Comparison of ENCODE assay signal across 33 cellular contexts in genomic region chr4:99209671-99210070, GRCh38. TPM values are rescaled to one million over a fixed set of nuclear protein-coding genes. Genes with fewer than 3 reads are reported as not detected.
DNase-seq lines count a peak whose midpoint lies in the region; ATAC-seq and TF ChIP-seq lines count a peak whose summit lies in the region.
"Had no signal": no experiment of that assay in that cellular context is flagged by ENCODE, and none has a peak within 500 bp of the region (broad histone marks: within the 10 kb centered on the region; RNA-seq: fewer than 3 reads in every experiment).

No MANE protein-coding gene starts in this region.

- peak; percentile 37 for DNase-seq in BJ (ENCODE audit: low read depth)
- peak; percentile 5 for DNase-seq in LHCN-M2 (ENCODE audit: low read depth)
- peak; percentile 44 for DNase-seq in fibroblast of peridontal ligament (ENCODE audit: extremely low read depth)
- no peak for DNase-seq in omental fat pad (ENCODE audit: low spot score)
- DNase-seq in stimulated activated CD4-positive, alpha-beta T cell treated with anti-CD3 and anti-CD28 coated beads, Interleukin-2, amount 100 ng/mL, for 24 hours, result no peak
- no peak for DNase-seq in activated CD4-positive, CD25-positive, alpha-beta regulatory T cell treated with anti-CD3 and anti-CD28 coated beads, Interleukin-2, amount 50 U/mL, for 72 hours
- DNase-seq in iPS-NIHi7 (ENCODE audit: extremely low spot score), result no peak
- no peak for DNase-seq in T-helper 1 cell
- DNase-seq: activated CD4-positive, alpha-beta T cell treated with anti-CD3 and anti-CD28 coated beads for 4 hours; activated CD8-positive, alpha-beta memory T cell treated with anti-CD3 and anti-CD28 coated beads for 24 hours; activated effector memory CD4-positive, alpha-beta T cell treated with Interleukin-2 at 50 U/mL for 16 hours; activated naive CD8-positive, alpha-beta T cell treated with anti-CD3 and anti-CD28 coated beads, Interleukin-2, amount 10 ng/mL, durations not matched to agents 7 days and 5 days; Calu3; DMS79 treated with DMSO at 0.1 percent for 48 hours; effector CD8-positive, alpha-beta T cell; erythroblast; gastrocnemius medialis; GOT3; hypothalamus; left ventricle myocardium inferior; naive B cell; NCI-H1105 treated with DMSO at 0.1 percent for 48 hours; NCI-H2029; NCI-H526 treated with DMSO at 0.1 percent for 48 hours; ovary; PC-9; upper lobe of right lung had no signal

- TF ChIP-seq CTCF in BJ (IDR thresholded peaks at IDR 0.05; ENCODE audit: insufficient read depth, low read depth, low read length) (no peak), omental fat pad (IDR thresholded peaks at IDR 0.05) (no peak)

- no peaks in the 10 kb centered on the region for H3K27me3 ChIP-seq in BJ (ENCODE audit: control insufficient read depth, insufficient read depth, low read length)
- H3K27me3 ChIP-seq: gastrocnemius medialis, ovary, upper lobe of right lung had no signal

- H3K36me3 ChIP-seq in BJ (ENCODE audit: control insufficient read depth, insufficient read depth, low read length), result no peaks in the 10 kb centered on the region
- H3K36me3 ChIP-seq: gastrocnemius medialis, left ventricle myocardium inferior, ovary, upper lobe of right lung had no signal

- peak; percentile 76 for ATAC-seq in omental fat pad (ENCODE audit: low FRiP score)
- ATAC-seq: gastrocnemius medialis, K562, Right ventricle myocardium inferior, upper lobe of right lung had no signal

- CTCF ChIA-PET in BJ (lab: Yijun Ruan, JAX), result no interaction called here

- POLR2A ChIA-PET in BJ (lab: Charles Lee), result no interaction called here

- H3K4me3 ChIP-seq in BJ (ENCODE audit: low read depth, low read length), result no peak overlapping the region
- H3K4me3 ChIP-seq: gastrocnemius medialis, K562, left ventricle myocardium inferior, ovary, PC-9, skin epidermis, upper lobe of right lung had no signal

RNA-seq across cellular contexts. Expression of gene ADH6, which starts 9.4 kb away (rescaled TPM):
- polyA plus RNA-seq in BJ (2011; rRNA removed), result 0.02 and 0.05 TPM in 2 replicates
- polyA minus RNA-seq in BJ (2011; rRNA and poly(A)+ RNA removed), result not detected in 2 replicates
- total RNA-seq in LHCN-M2 (2014; rRNA removed) (not detected in 2 replicates), omental fat pad (under 1 TPM in 3 of 4 donors, not detected in 1; 0.19 to 0.50 (median 0.36) TPM)
- not detected for polyA plus RNA-seq in LHCN-M2 (2012)
- total RNA-seq: activated naive CD8-positive, alpha-beta T cell treated with anti-CD3 and anti-CD28 coated beads, Interleukin-2, amount 10 ng/mL, durations not matched to agents 7 days and 5 days; HT1080; K562; left ventricle myocardium inferior; MCF 10A; PC-9; Right ventricle myocardium inferior had no signal
- polyA plus RNA-seq: CD14-positive monocyte had no signal

Comparison
In these comparisons a context has a peak if more than half of its experiments do, and no peak if none do; other contexts are left out.
1. DNase-seq: peak in BJ (single experiment), LHCN-M2 (single experiment) and fibroblast of peridontal ligament (single experiment); none in omental fat pad (single experiment), stimulated activated CD4-positive, alpha-beta T cell treated with anti-CD3 and anti-CD28 coated beads, Interleukin-2, amount 100 ng/mL, for 24 hours (0 of 2), activated CD4-positive, CD25-positive, alpha-beta regulatory T cell treated with anti-CD3 and anti-CD28 coated beads, Interleukin-2, amount 50 U/mL, for 72 hours (single experiment), iPS-NIHi7 (single experiment) and T-helper 1 cell (0 of 5).